8 cellular contexts compared by ENCODE assay signal in genomic region chr16:1825381-1825863, GRCh38. TPM values are rescaled to one million over a fixed set of nuclear protein-coding genes. Genes with fewer than 3 reads are reported as not detected.
DNase-seq lines count a peak whose midpoint lies in the region; ATAC-seq, FAIRE-seq and TF ChIP-seq lines count a peak whose summit lies in the region.

No MANE protein-coding gene starts in this region.

- peak overlapping the region in 1 of 2 donors; percentile 86 for H3K27ac ChIP-seq in lung (ENCODE audit: low read depth in 1 of 2, low read length in 1 of 2)
- peak overlapping the region in 3 of 4 donors; percentile 36 to 86 (median 78) for H3K27ac ChIP-seq in tibial nerve

- 57 to 65% methylated on average over 15 of the region's 15 CpGs for WGBS in lung, 2 donors
- WGBS in tibial nerve, 2 donors, result 70 to 73% methylated on average over 15 of the region's 15 CpGs

- H3K27me3 Mint-ChIP-seq in activated naive CD4-positive, alpha-beta T cell treated with anti-CD3 and anti-CD28 coated beads for 36 hours (ENCODE audit: low read depth), result no peaks in the 10 kb centered on the region

- TF ChIP-seq POLR2A in tibial nerve (IDR thresholded peaks at IDR 0.05) (no peak), GM12892 (IDR thresholded peaks at IDR 0.05; ENCODE audit: low read depth, low read length) (no peak)

- TF ChIP-seq CTCF in astrocyte of the spinal cord (IDR thresholded peaks at IDR 0.05; ENCODE audit: low read depth, low read length) (no peak), lung (IDR thresholded peaks at IDR 0.05; ENCODE audit: control extremely low read depth, extremely low read depth) (no peak), tibial nerve (IDR thresholded peaks at IDR 0.05) (no peak)

- no peak for ATAC-seq in lung (ENCODE audit: insufficient read depth, low FRiP score)

- H3K27me3 ChIP-seq in lung (ENCODE audit: control insufficient read depth, insufficient read depth) (no peaks in the 10 kb centered on the region), tibial nerve (no peaks in the 10 kb centered on the region)

- no peaks in the 10 kb centered on the region for H3K9me3 Mint-ChIP-seq in activated naive CD4-positive, alpha-beta T cell treated with anti-CD3 and anti-CD28 coated beads for 36 hours

- peaks cover 48% of the 10 kb centered on the region for H3K4me1 Mint-ChIP-seq in activated naive CD4-positive, alpha-beta T cell treated with anti-CD3 and anti-CD28 coated beads for 36 hours (ENCODE audit: low read depth)

- no peak overlapping the region for H3K27ac Mint-ChIP-seq in activated naive CD4-positive, alpha-beta T cell treated with anti-CD3 and anti-CD28 coated beads for 36 hours

- H3K36me3 ChIP-seq in lung (ENCODE audit: control insufficient read depth in 2 of 2, insufficient read depth in 2 of 2, low read length in 2 of 2) (peaks cover 0 to 23% of the 10 kb centered on the region in 2 donors), tibial nerve (peaks cover 0 to 40% (median 11%) of the 10 kb centered on the region in 3 donors)

- no peaks in the 10 kb centered on the region for H3K9me3 ChIP-seq in lung (ENCODE audit: control insufficient read depth in 2 of 2, insufficient read depth in 1 of 2, low read length in 1 of 2)
- H3K9me3 ChIP-seq in tibial nerve, result no peaks in the 10 kb centered on the region

- no peak for TF ChIP-seq EP300 in tibial nerve (IDR thresholded peaks at IDR 0.05)

- H3K4me3 ChIP-seq in astrocyte of the spinal cord (ENCODE audit: low read depth, low read length), result peak overlapping the region; percentile 89
- H3K4me3 ChIP-seq in lung, result peak overlapping the region; percentile 62
- peak overlapping the region; percentile 42 to 69 (median 57) for H3K4me3 ChIP-seq in tibial nerve

- peak overlapping the region; percentile 74 for H3K4me3 Mint-ChIP-seq in activated naive CD4-positive, alpha-beta T cell treated with anti-CD3 and anti-CD28 coated beads for 36 hours

- FAIRE-seq in GM12892 (lab: Jason Lieb, UNC), result no peak

- in situ Hi-C loops in astrocyte of the spinal cord (cut with HindIII; ENCODE audit: low sequenced_read_pairs), result no loop called here

- intact Hi-C loops in activated naive CD4-positive, alpha-beta T cell treated with anti-CD3 and anti-CD28 coated beads for 36 hours (cut with micrococcal nuclease), result no loop called here

- no peak for DNase-seq in activated naive CD4-positive, alpha-beta T cell treated with anti-CD3 and anti-CD28 coated beads for 36 hours
- DNase-seq in activated naive CD4-positive, alpha-beta T cell treated with anti-CD3 and anti-CD28 coated beads, Interleukin-2, amount 50 U/mL, for 16 hours, result no peak
- DNase-seq in astrocyte of the spinal cord (ENCODE audit: low read depth, low spot score), result no peak
- no peak for DNase-seq in lung (ENCODE audit: low spot score)
- DNase-seq in tibial nerve (ENCODE audit: low spot score in 2 of 2), result no peak
- no peak for DNase-seq in NCI-H146 treated with DMSO at 0.1 percent for 48 hours (lab: John Stamatoyannopoulos, UW; ENCODE audit: unreplicated experiment)
- DNase-seq in GM12892 (ENCODE audit: insufficient read length), result no peak
- no peak for DNase-seq in NCI-H2029 (lab: John Stamatoyannopoulos, UW)

- H3K36me3 Mint-ChIP-seq in activated naive CD4-positive, alpha-beta T cell treated with anti-CD3 and anti-CD28 coated beads for 36 hours (ENCODE audit: low read depth), result peaks cover 1% of the 10 kb centered on the region

- H3K4me1 ChIP-seq in lung (ENCODE audit: control insufficient read depth in 2 of 2, insufficient read depth in 2 of 2, low read length in 2 of 2) (peaks cover 9 to 13% of the 10 kb centered on the region in 2 donors), tibial nerve (peaks cover 0 to 61% (median 23%) of the 10 kb centered on the region in 4 donors)

- CTCF ChIA-PET in activated naive CD4-positive, alpha-beta T cell treated with anti-CD3 and anti-CD28 coated beads for 36 hours (lab: Charles Lee), result interaction anchor here (0.6 to 1.6 kb wide), 3 partner anchors 34 to 1119 kb away, joined by 3 to 5 read pairs (median 3); partner anchors contain the start of genes NUBP2 and SPSB3

RNA-seq across cellular contexts. Expression of gene HAGH, which starts 1.2 kb away (rescaled TPM):
- 10 to 100 TPM; 29.9 to 30.1 TPM for total RNA-seq in activated naive CD4-positive, alpha-beta T cell treated with anti-CD3 and anti-CD28 coated beads for 36 hours
- total RNA-seq in lung (10 to 100 TPM; 51.2 to 69.3 TPM), tibial nerve (100 to 1,000 TPM in 2 of 4 donors, 10 to 100 TPM in 2; 89.2 to 161 (median 100) TPM)
- polyA plus RNA-seq in lung, result 10 to 100 TPM; 91.2 to 99.7 TPM
- 13.9 TPM for polyA plus RNA-seq in GM12892 (2012; ENCODE audit: missing spikeins)

RNA-seq across cellular contexts. Expression of gene FAHD1, which starts 1.6 kb away (rescaled TPM):
- total RNA-seq in activated naive CD4-positive, alpha-beta T cell treated with anti-CD3 and anti-CD28 coated beads for 36 hours, result 1 to 10 TPM; 6.0 to 7.3 TPM
- 10 to 100 TPM; 24.5 to 26.8 TPM for total RNA-seq in lung
- 10 to 100 TPM; 17.2 to 32.1 TPM for polyA plus RNA-seq in lung
- 10 to 100 TPM; 17.5 to 44.1 (median 33.7) TPM for total RNA-seq in tibial nerve
- 8.6 TPM for polyA plus RNA-seq in GM12892 (2012; ENCODE audit: missing spikeins)

RNA-seq across cellular contexts. Expression of gene IGFALS, which starts 31.9 kb away (rescaled TPM):
- total RNA-seq in activated naive CD4-positive, alpha-beta T cell treated with anti-CD3 and anti-CD28 coated beads for 36 hours, result not detected
- total RNA-seq in lung (1 to 10 TPM; 1.4 to 4.4 TPM), tibial nerve (1 to 10 TPM in 1 of 4 donors, under 1 TPM in 1, not detected in 2; 0.63 to 1.6 TPM)
- polyA plus RNA-seq in lung, result 1 to 10 TPM; 1.2 to 1.7 TPM
- polyA plus RNA-seq in GM12892 (2012; ENCODE audit: missing spikeins), result 0.13 TPM

RNA-seq across cellular contexts. Expression of gene NUBP2, which starts 42.7 kb away (rescaled TPM):
- 10 to 100 TPM; 37.9 to 42.4 TPM for total RNA-seq in activated naive CD4-positive, alpha-beta T cell treated with anti-CD3 and anti-CD28 coated beads for 36 hours
- total RNA-seq in lung, result 10 to 100 TPM; 38.9 to 64.2 TPM
- polyA plus RNA-seq in lung, result 10 to 100 TPM; 67.1 to 70.2 TPM
- 10 to 100 TPM; 73.5 to 93.9 (median 87.4) TPM for total RNA-seq in tibial nerve
- 11.7 TPM for polyA plus RNA-seq in GM12892 (2012; ENCODE audit: missing spikeins)

RNA-seq across cellular contexts. Expression of gene SPSB3, which starts 43.1 kb away (rescaled TPM):
- total RNA-seq in activated naive CD4-positive, alpha-beta T cell treated with anti-CD3 and anti-CD28 coated beads for 36 hours, result 10 to 100 TPM; 14.0 to 17.0 TPM
- total RNA-seq in lung (10 to 100 TPM; 39.8 to 55.3 TPM), tibial nerve (100 to 1,000 TPM in 3 of 4 donors, 10 to 100 TPM in 1; 90.7 to 122 (median 112) TPM)
- 10 to 100 TPM; 46.5 to 76.1 TPM for polyA plus RNA-seq in lung
- polyA plus RNA-seq in GM12892 (2012; ENCODE audit: missing spikeins), result 5.2 TPM
